In genomic region chr10:1089017-1089689, GRCh38 we compare ENCODE assay signal across 25 cellular contexts. TPM values are rescaled to one million over a fixed set of nuclear protein-coding genes. Genes with fewer than 3 reads are reported as not detected.
DNase-seq lines count a peak whose midpoint lies in the region; ATAC-seq, FAIRE-seq and TF ChIP-seq lines count a peak whose summit lies in the region.
"Had no signal": no experiment of that assay in that cellular context is flagged by ENCODE, and none has a peak within 500 bp of the region (broad histone marks: within the 10 kb centered on the region; RNA-seq: fewer than 3 reads in every experiment).

No MANE protein-coding gene starts in this region.

- no peak overlapping the region for H3K14ac ChIP-seq in H1 (ENCODE audit: insufficient read length)
- no peak overlapping the region for H3K14ac ChIP-seq in neuronal stem cell (ENCODE audit: low read length)

- intact Hi-C loops in HCT116 (cut with micrococcal nuclease): no loop called here

- no peak overlapping the region for H3K56ac ChIP-seq in H1 (replicated peaks; ENCODE audit: insufficient read length, low read depth, low read length)

- H3K4me3 ChIP-seq in HCT116 (replicated peaks in 1 of 2; ENCODE audit: low read depth in 1 of 2, low read length in 2 of 2) (no peak overlapping the region), H1 (ENCODE audit: extremely low read depth in 1 of 4, insufficient read depth in 2 of 4, low read depth in 3 of 4, low read length in 4 of 4) (no peak overlapping the region), neuronal stem cell (ENCODE audit: low read length in 2 of 2) (no peak overlapping the region)
- H3K4me3 ChIP-seq: A549, prostate gland, SJSA1, suprapubic skin had no signal

- H3K23me2 ChIP-seq in H1 (ENCODE audit: low read depth, low read length): no peaks in the 10 kb centered on the region

- ATAC-seq in activated CD8-positive, alpha-beta memory T cell treated with anti-CD3 and anti-CD28 coated beads, Interleukin-2, amount 10 ng/mL, durations not matched to agents 7 days and 5 days: no peak
- ATAC-seq in HCT116: peak; percentile 38; the same call in 1 of the 2 replicates
- ATAC-seq: left ventricle myocardium superior had no signal

- H4K8ac ChIP-seq in H1 (ENCODE audit: extremely low read depth, insufficient read depth, low read length): peak overlapping the region; percentile 20; the same call in 1 of the 2 replicates
- no peak overlapping the region for H4K8ac ChIP-seq in neuronal stem cell (ENCODE audit: low read depth, low read length)

- no peaks in the 10 kb centered on the region for H3K9me3 Mint-ChIP-seq in activated CD8-positive, alpha-beta memory T cell treated with anti-CD3 and anti-CD28 coated beads, Interleukin-2, amount 10 ng/mL, durations not matched to agents 7 days and 5 days (ENCODE audit: low read depth)
- H3K9me3 Mint-ChIP-seq: activated T-helper 2 cell treated with anti-CD3 and anti-CD28 coated beads, Interferon-gamma antibody, Interleukin-2, Interleukin-4, amounts not matched to agents 10 μg/mL and 5 μg/mL and 100 μg/mL, durations not matched to agents 14 hours and 24 hours and 36 hours; nephron had no signal

- H2AK5ac ChIP-seq in H1 (ENCODE audit: low read depth, low read length): no peak overlapping the region
- H2AK5ac ChIP-seq in neuronal stem cell (ENCODE audit: low read depth, low read length): no peak overlapping the region

- no peaks in the 10 kb centered on the region for H3K27me3 Mint-ChIP-seq in activated CD8-positive, alpha-beta memory T cell treated with anti-CD3 and anti-CD28 coated beads, Interleukin-2, amount 10 ng/mL, durations not matched to agents 7 days and 5 days
- H3K27me3 Mint-ChIP-seq: B cell had no signal

- H2AFZ ChIP-seq in HCT116 (ENCODE audit: low read depth, low read length, poor library complexity, severe bottlenecking) (no peak overlapping the region), H1 (ENCODE audit: low read length) (no peak overlapping the region), neuronal stem cell (ENCODE audit: low read length) (no peak overlapping the region)

- H3K4me1 Mint-ChIP-seq in activated CD8-positive, alpha-beta memory T cell treated with anti-CD3 and anti-CD28 coated beads, Interleukin-2, amount 10 ng/mL, durations not matched to agents 7 days and 5 days: peaks cover 12% of the 10 kb centered on the region
- H3K4me1 Mint-ChIP-seq: B cell, nephron had no signal

- TF ChIP-seq EP300 in H1 (IDR thresholded peaks at IDR 0.05; ENCODE audit: borderline replicate concordance in 1 of 2, low read depth in 2 of 2, low read length in 2 of 2): no peak

- TF ChIP-seq POLR2A in HCT116 (IDR thresholded peaks at IDR 0.05; ENCODE audit: borderline replicate concordance, extremely low read depth, insufficient read depth, insufficient read length): no peak
- TF ChIP-seq POLR2A in H1 (IDR thresholded peaks at IDR 0.05; ENCODE audit: control extremely low read depth in 1 of 2, low read depth in 2 of 2, low read length in 2 of 2): no peak
- no peak for TF ChIP-seq POLR2A in H54 (IDR thresholded peaks at IDR 0.05; ENCODE audit: low read depth, low read length)

- CTCF ChIA-PET in activated CD8-positive, alpha-beta memory T cell treated with anti-CD3 and anti-CD28 coated beads, Interleukin-2, amount 10 ng/mL, durations not matched to agents 7 days and 5 days (lab: Charles Lee): no interaction called here
- CTCF ChIA-PET in HCT116 (lab: Charles Lee) (interaction anchor here (0.5 kb wide), 1 partner anchor 20 kb away, joined by 3 read pairs; no protein-coding TSS in a partner anchor), H1 (lab: Charles Lee; ENCODE audit: partially characterized antibody) (interaction anchor here (0.9 to 1.4 kb wide), 3 partner anchors 9 to 165 kb away, joined by 3 to 4 read pairs (median 4); no protein-coding TSS in a partner anchor)

- H2BK5ac ChIP-seq in H1 (ENCODE audit: low read depth, low read length) (no peak overlapping the region), neuronal stem cell (ENCODE audit: low read length) (no peak overlapping the region)

- POLR2A ChIA-PET in HCT116 (lab: Charles Lee): no interaction called here
- POLR2A ChIA-PET in H1 (lab: Charles Lee; ENCODE audit: partially characterized antibody): no interaction called here

- no peak overlapping the region for H3K9ac ChIP-seq in HCT116 (ENCODE audit: low read length)
- no peak overlapping the region for H3K9ac ChIP-seq in H1 (replicated peaks in 1 of 4; ENCODE audit: extremely low read depth in 1 of 4, low read depth in 3 of 4, low read length in 3 of 4)
- peak overlapping the region; percentile 65 for H3K9ac ChIP-seq in neuronal stem cell (ENCODE audit: low read depth, low read length, poor library complexity)

- H2BK120ac ChIP-seq in H1 (replicated peaks; ENCODE audit: low read depth, low read length) (no peak overlapping the region), neuronal stem cell (ENCODE audit: low read depth, low read length) (no peak overlapping the region)

- WGBS in H1 (ENCODE audit: extremely low coverage in 1 of 2, insufficient coverage in 1 of 2, insufficient read length in 1 of 2, insufficient replicate concordance in 2 of 2, low coverage in 1 of 2, low lambda C conversion rate in 2 of 2, missing lambda C conversion rate in 1 of 2), 2 experiments: 92% methylated on average over 18 of the region's 19 CpGs; no CpG with 5 or more reads in 1 of the 2 experiments
- no CpG with 5 or more reads among the region's 19 CpGs for WGBS in neuronal stem cell (ENCODE audit: extremely low coverage in 2 of 2, insufficient read length in 2 of 2, insufficient replicate concordance in 1 of 2), 2 donors

- H3K79me2 ChIP-seq in HCT116 (ENCODE audit: insufficient read depth, low read length) (no peaks in the 10 kb centered on the region), H1 (ENCODE audit: control insufficient read depth in 1 of 2, insufficient read depth in 2 of 2, low read length in 2 of 2) (no peaks in the 10 kb centered on the region)

- FAIRE-seq in H1 (lab: Jason Lieb, UNC): no peak
- no peak for FAIRE-seq in H54 (lab: Jason Lieb, UNC)
- FAIRE-seq: A549, frontal cortex, G401.6, GM18507, RCC 7860 had no signal

- no peak overlapping the region for H4K5ac ChIP-seq in H1 (ENCODE audit: insufficient read length, low read depth, low read length)

- TF ChIP-seq RAD21 in HCT116 (IDR thresholded peaks at IDR 0.05; ENCODE audit: low read depth) (no peak), H1 (IDR thresholded peaks at IDR 0.05 in 1 of 2, conservative IDR thresholded peaks at IDR 0.05 in 1 of 2; ENCODE audit: low read depth in 2 of 2, low read length in 2 of 2) (no peak)

- no peaks in the 10 kb centered on the region for H3K9me2 ChIP-seq in HCT116 (ENCODE audit: insufficient read depth)

- H3K36me3 Mint-ChIP-seq in activated CD8-positive, alpha-beta memory T cell treated with anti-CD3 and anti-CD28 coated beads, Interleukin-2, amount 10 ng/mL, durations not matched to agents 7 days and 5 days: peaks cover 58% of the 10 kb centered on the region

- H3K9me3 ChIP-seq in HCT116 (ENCODE audit: control insufficient read depth in 1 of 2, insufficient read depth in 1 of 2, low read depth in 1 of 2, low read length in 2 of 2) (no peaks in the 10 kb centered on the region), H1 (ENCODE audit: insufficient read depth in 2 of 2, low read depth in 1 of 2, low read length in 1 of 2) (no peaks in the 10 kb centered on the region), neuronal stem cell (replicated peaks in 1 of 2; ENCODE audit: control insufficient read depth in 2 of 2, insufficient read depth in 1 of 2, low read depth in 1 of 2, low read length in 2 of 2) (no peaks in the 10 kb centered on the region)
- H3K9me3 ChIP-seq: A549, prostate gland, SJSA1, suprapubic skin had no signal

- H3K4me2 ChIP-seq in HCT116 (ENCODE audit: low read length): no peak overlapping the region
- no peak overlapping the region for H3K4me2 ChIP-seq in H1 (ENCODE audit: insufficient read depth in 1 of 2, low read depth in 2 of 2, low read length in 2 of 2)
- H3K4me2 ChIP-seq in neuronal stem cell (ENCODE audit: insufficient read depth, low read length, poor library complexity, severe bottlenecking): no peak overlapping the region
- H3K4me2 ChIP-seq: A549 had no signal

- H4K91ac ChIP-seq in H1 (replicated peaks; ENCODE audit: insufficient read length, low read length) (no peak overlapping the region), neuronal stem cell (ENCODE audit: low read depth, low read length, poor library complexity) (no peak overlapping the region)

- H3K4me3 Mint-ChIP-seq in activated CD8-positive, alpha-beta memory T cell treated with anti-CD3 and anti-CD28 coated beads, Interleukin-2, amount 10 ng/mL, durations not matched to agents 7 days and 5 days: no peak overlapping the region
- H3K4me3 Mint-ChIP-seq: B cell, nephron had no signal

- no peak overlapping the region for H3K27ac Mint-ChIP-seq in activated CD8-positive, alpha-beta memory T cell treated with anti-CD3 and anti-CD28 coated beads, Interleukin-2, amount 10 ng/mL, durations not matched to agents 7 days and 5 days
- H3K27ac Mint-ChIP-seq: activated T-helper 2 cell treated with anti-CD3 and anti-CD28 coated beads, Interferon-gamma antibody, Interleukin-2, Interleukin-4, amounts not matched to agents 10 μg/mL and 5 μg/mL and 100 μg/mL, durations not matched to agents 14 hours and 24 hours and 36 hours; B cell had no signal

- H2BK15ac ChIP-seq in H1 (ENCODE audit: low read length): no peak overlapping the region
- H2BK15ac ChIP-seq in neuronal stem cell (ENCODE audit: low read length): no peak overlapping the region

- no peaks in the 10 kb centered on the region for H3K4me1 ChIP-seq in HCT116 (ENCODE audit: control insufficient read depth in 1 of 2, insufficient read depth in 2 of 2, low read length in 2 of 2)
- H3K4me1 ChIP-seq in H1 (replicated peaks in 1 of 4; ENCODE audit: control insufficient read depth in 3 of 4, insufficient read depth in 4 of 4, low read length in 3 of 4): no peaks in the 10 kb centered on the region
- no peaks in the 10 kb centered on the region for H3K4me1 ChIP-seq in neuronal stem cell (ENCODE audit: control insufficient read depth in 2 of 2, insufficient read depth in 1 of 2, low read depth in 1 of 2, low read length in 2 of 2)
- H3K4me1 ChIP-seq: A549, prostate gland, SJSA1, suprapubic skin had no signal

- H2BK12ac ChIP-seq in H1 (ENCODE audit: low read depth, low read length) (no peak overlapping the region), neuronal stem cell (ENCODE audit: low read length) (no peak overlapping the region)

- TF ChIP-seq CTCF in HCT116 (IDR thresholded peaks at IDR 0.05 in 2 of 3, conservative IDR thresholded peaks at IDR 0.05 in 1 of 3; ENCODE audit: borderline replicate concordance in 1 of 3, insufficient read depth in 1 of 3, low read depth in 2 of 3, low read length in 2 of 3) (no peak), H1 (IDR thresholded peaks at IDR 0.05; ENCODE audit: control extremely low read depth in 1 of 3, insufficient read depth in 1 of 3, low read depth in 1 of 3, low read length in 3 of 3) (no peak)

- H3K36me3 ChIP-seq in HCT116 (ENCODE audit: control insufficient read depth in 1 of 2, insufficient read depth in 2 of 2, low read length in 2 of 2): peaks cover 4 to 18% of the 10 kb centered on the region in 2 experiments; a peak in 2 of 4 replicates
- H3K36me3 ChIP-seq in H1 (ENCODE audit: control insufficient read depth in 2 of 4, insufficient read depth in 4 of 4, low read length in 3 of 4): peaks cover 10 to 31% (median 24%) of the 10 kb centered on the region in 4 experiments; a peak in 7 of 8 replicates
- H3K36me3 ChIP-seq in neuronal stem cell (replicated peaks in 1 of 2; ENCODE audit: control insufficient read depth in 2 of 2, insufficient read depth in 2 of 2, low read length in 2 of 2): peaks cover 27 to 92% of the 10 kb centered on the region in 2 donors

- H3K18ac ChIP-seq in H1 (ENCODE audit: extremely low read depth, low read length) (no peak overlapping the region), neuronal stem cell (ENCODE audit: low read length) (no peak overlapping the region)

- H3K79me1 ChIP-seq in H1 (ENCODE audit: low read depth, low read length) (no peaks in the 10 kb centered on the region), neuronal stem cell (ENCODE audit: low read depth, low read length) (no peaks in the 10 kb centered on the region)

- H3K23ac ChIP-seq in H1 (ENCODE audit: insufficient read length) (no peak overlapping the region), neuronal stem cell (ENCODE audit: low read depth, low read length, poor library complexity) (peak overlapping the region; percentile 31)

- RAD21 ChIA-PET in HCT116 (lab: Charles Lee; ENCODE audit: low non-redundant PET in 1 of 2, low total read pairs in 2 of 2, uncharacterized antibody in 2 of 2, unreplicated experiment in 2 of 2): no interaction called here

- H3K4ac ChIP-seq in H1 (replicated peaks; ENCODE audit: insufficient read length, low read depth, low read length): no peak overlapping the region
- no peak overlapping the region for H3K4ac ChIP-seq in neuronal stem cell (ENCODE audit: low read length)

- H3K27me3 ChIP-seq in HCT116 (ENCODE audit: insufficient read depth, low read length) (no peaks in the 10 kb centered on the region), H1 (replicated peaks in 1 of 4; ENCODE audit: control insufficient read depth in 3 of 4, extremely low read depth in 1 of 4, insufficient read depth in 3 of 4, low read length in 3 of 4) (no peaks in the 10 kb centered on the region), neuronal stem cell (ENCODE audit: control insufficient read depth in 3 of 3, insufficient read depth in 3 of 3, low read depth in 1 of 3, low read length in 3 of 3) (no peaks in the 10 kb centered on the region)
- H3K27me3 ChIP-seq: SJSA1, suprapubic skin had no signal

- H2BK20ac ChIP-seq in H1 (ENCODE audit: low read length): no peak overlapping the region

- DNase-seq in activated CD8-positive, alpha-beta memory T cell treated with anti-CD3 and anti-CD28 coated beads for 24 hours: peak; percentile 44
- no peak for DNase-seq in activated CD8-positive, alpha-beta memory T cell treated with anti-CD3 and anti-CD28 coated beads, Interleukin-2, amount 10 ng/mL, durations not matched to agents 7 days and 5 days
- no peak for DNase-seq in HCT116 (ENCODE audit: low read depth, low spot score)
- no peak for DNase-seq in H1 (ENCODE audit: low read depth in 1 of 2, low spot score in 2 of 2)
- DNase-seq in neuronal stem cell (ENCODE audit: low spot score): no peak
- no peak for DNase-seq in H54 (ENCODE audit: insufficient read length, low spot score)
- DNase-seq in T-helper 2 cell: no peak
- no peak for DNase-seq in NCI-H2029 (lab: John Stamatoyannopoulos, UW)
- DNase-seq: DMS53; effector CD4-positive, alpha-beta T cell; IMR-90; left ventricle myocardium superior; NCI-H1105; NCI-H524 treated with DMSO at 0.1 percent for 48 hours had no signal

- no peaks in the 10 kb centered on the region for H4K20me1 ChIP-seq in HCT116 (ENCODE audit: insufficient read depth)
- peaks cover 0 to 7% of the 10 kb centered on the region in 2 experiments for H4K20me1 ChIP-seq in H1 (replicated peaks in 1 of 2; ENCODE audit: control insufficient read depth in 1 of 2, insufficient read depth in 2 of 2, low read length in 2 of 2)

- H3K27ac ChIP-seq in HCT116 (ENCODE audit: low read depth, low read length): no peak overlapping the region
- H3K27ac ChIP-seq in H1 (ENCODE audit: low read depth, low read length): no peak overlapping the region
- H3K27ac ChIP-seq in neuronal stem cell (replicated peaks; ENCODE audit: low read length): no peak overlapping the region
- H3K27ac ChIP-seq: A549, prostate gland, SJSA1, suprapubic skin had no signal

- no TSS peak for BruUV-seq in HCT116 (replicated peaks; lab: Mats Ljungman, UMichigan)

RNA-seq across cellular contexts. Expression of gene WDR37, which starts 33.0 kb away (rescaled TPM):
- total RNA-seq in activated CD8-positive, alpha-beta memory T cell treated with anti-CD3 and anti-CD28 coated beads, Interleukin-2, amount 10 ng/mL, durations not matched to agents 7 days and 5 days: 10 to 100 TPM; 22.0 to 26.4 TPM
- 9.1 TPM for total RNA-seq in HCT116 (2021; ENCODE audit: unreplicated experiment)
- 5.7 and 6.4 TPM in 2 replicates for polyA plus RNA-seq in HCT116 (2012)
- total RNA-seq in H1 (2021; fragmentation: NEBNext Ultra II Directional; extraction: Animal tissue kit (Norgen Biotek cat#: 25700)): 10.5 and 12.0 TPM in 2 replicates
- 9.6 and 10.1 TPM in 2 replicates for polyA plus RNA-seq in H1 (2011; rRNA removed)
- 9.6 TPM for polyA plus RNA-seq in H1 (2011; cell fraction: cytosol; rRNA removed)
- polyA plus RNA-seq in H1 (2011; cell fraction: nucleus; rRNA removed): 11.9 TPM
- polyA plus RNA-seq in H1 (2012, experiment 1 of 2): 7.4 to 8.7 TPM (median 8.0 TPM) in 4 replicates
- 1.5 TPM for polyA plus RNA-seq in H1 (2012, experiment 2 of 2)
- polyA plus RNA-seq in H1 (2013, experiment 1 of 2): 4.4 TPM
- polyA plus RNA-seq in H1 (2013, experiment 2 of 2): 4.6 TPM
- 30.8 and 33.1 TPM in 2 replicates for polyA minus RNA-seq in H1 (2011; rRNA and poly(A)+ RNA removed)
- 7.4 TPM for polyA minus RNA-seq in H1 (2011; cell fraction: cytosol; rRNA and poly(A)+ RNA removed)
- polyA minus RNA-seq in H1 (2011; cell fraction: nucleus; rRNA and poly(A)+ RNA removed): 14.6 TPM
- 7.2 TPM for polyA plus RNA-seq in neuronal stem cell (2013, experiment 1 of 2)
- 7.3 TPM for polyA plus RNA-seq in neuronal stem cell (2013, experiment 2 of 2)

RNA-seq across cellular contexts. Expression of gene IDI1, which starts 40.2 kb away (rescaled TPM):
- 10 to 100 TPM; 60.8 to 75.8 TPM for total RNA-seq in activated CD8-positive, alpha-beta memory T cell treated with anti-CD3 and anti-CD28 coated beads, Interleukin-2, amount 10 ng/mL, durations not matched to agents 7 days and 5 days
- total RNA-seq in HCT116 (2021; ENCODE audit: unreplicated experiment): 37.8 TPM
- 25.3 and 27.4 TPM in 2 replicates for polyA plus RNA-seq in HCT116 (2012)
- total RNA-seq in H1 (2021; fragmentation: NEBNext Ultra II Directional; extraction: Animal tissue kit (Norgen Biotek cat#: 25700)): 56.6 and 60.5 TPM in 2 replicates
- polyA plus RNA-seq in H1 (2011; rRNA removed): 20.4 and 35.3 TPM in 2 replicates
- 47.1 TPM for polyA plus RNA-seq in H1 (2011; cell fraction: cytosol; rRNA removed)
- polyA plus RNA-seq in H1 (2011; cell fraction: nucleus; rRNA removed): 19.8 TPM
- 37.1 to 68.8 TPM (median 43.5 TPM) in 4 replicates for polyA plus RNA-seq in H1 (2012, experiment 1 of 2)
- 9.1 TPM for polyA plus RNA-seq in H1 (2012, experiment 2 of 2)
- polyA plus RNA-seq in H1 (2013, experiment 1 of 2): 80.6 TPM
- 85.9 TPM for polyA plus RNA-seq in H1 (2013, experiment 2 of 2)
- 23.5 and 30.0 TPM in 2 replicates for polyA minus RNA-seq in H1 (2011; rRNA and poly(A)+ RNA removed)
- 14.5 TPM for polyA minus RNA-seq in H1 (2011; cell fraction: cytosol; rRNA and poly(A)+ RNA removed)
- polyA minus RNA-seq in H1 (2011; cell fraction: nucleus; rRNA and poly(A)+ RNA removed): 33.2 TPM
- polyA plus RNA-seq in neuronal stem cell (2013, experiment 1 of 2): 161 TPM
- polyA plus RNA-seq in neuronal stem cell (2013, experiment 2 of 2): 163 TPM
